In genomic region chr16:10429299-10429969, GRCh38 we compare ENCODE assay signal across 1 cellular context. TPM values are rescaled to one million over a fixed set of nuclear protein-coding genes. Genes with fewer than 3 reads are reported as not detected.
"Had no signal": no experiment of that assay in that cellular context is flagged by ENCODE, and none has a peak within 500 bp of the region (broad histone marks: within the 10 kb centered on the region; RNA-seq: fewer than 3 reads in every experiment).

No MANE protein-coding gene starts in this region.

RNA-seq across cellular contexts. Expression of gene ATF7IP2, which starts 43.6 kb away (rescaled TPM):
- total RNA-seq: M059J had no signal
